Comparison of ENCODE assay signal across 8 cellular contexts in genomic region chr2:219571311-219572236, GRCh38. TPM values are rescaled to one million over a fixed set of nuclear protein-coding genes. Genes with fewer than 3 reads are reported as not detected.
DNase-seq lines count a peak whose midpoint lies in the region; ATAC-seq and TF ChIP-seq lines count a peak whose summit lies in the region.

Gene OBSL1 (minus strand): TSS chr2:219571539. CDS start chr2:219571232, 307 bp downstream.

- H3K27ac Mint-ChIP-seq in T-helper 17 cell (no peak within 1 kb of the TSS), mesothelial cell of epicardium (peak within 1 kb of the TSS; percentile 77)

- no peaks in the 10 kb centered on the region for H3K9me3 ChIP-seq in T-helper 17 cell (ENCODE audit: control insufficient read depth, low read length, poor library complexity, severe bottlenecking)
- no peaks in the 10 kb centered on the region for H3K9me3 ChIP-seq in esophagus muscularis mucosa
- no peaks in the 10 kb centered on the region for H3K9me3 ChIP-seq in transverse colon

- no peaks in the 10 kb centered on the region for H3K9me3 Mint-ChIP-seq in mesothelial cell of epicardium

- peaks cover 15 to 20% (median 16%) of the 10 kb centered on the region in 4 donors for H3K4me1 ChIP-seq in esophagus muscularis mucosa
- H3K4me1 ChIP-seq in transverse colon, result peaks cover 3 to 17% (median 8%) of the 10 kb centered on the region in 4 donors

- H3K27me3 Mint-ChIP-seq in T-helper 17 cell (peaks cover 72% of the 10 kb centered on the region), mesothelial cell of epicardium (ENCODE audit: low read depth) (no peaks in the 10 kb centered on the region)

- H3K4me3 Mint-ChIP-seq in T-helper 17 cell (peak within 1 kb of the TSS; percentile 31), mesothelial cell of epicardium (peak within 1 kb of the TSS; percentile 65)

- in situ Hi-C loops in transverse colon (cut with MboI; ENCODE audit: low pct_ligation_motif_present in 1 of 4, low pct_unique_long_range_greater_than_20kb in 1 of 4, low sequenced_read_pairs in 3 of 4), result no loop called here

- peaks cover 7% of the 10 kb centered on the region for H3K36me3 Mint-ChIP-seq in T-helper 17 cell (ENCODE audit: low read depth)
- peaks cover 8% of the 10 kb centered on the region for H3K36me3 Mint-ChIP-seq in mesothelial cell of epicardium

- H3K27ac ChIP-seq in esophagus muscularis mucosa (replicated peaks in 1 of 4) (peak within 1 kb of the TSS; percentile 86 to 91 (median 90)), transverse colon (peak within 1 kb of the TSS; percentile 65 to 90 (median 81))

- TF ChIP-seq EP300 in esophagus muscularis mucosa (IDR thresholded peaks at IDR 0.05) (no peak), transverse colon (IDR thresholded peaks at IDR 0.05; ENCODE audit: low read depth) (no peak)

- intact Hi-C loops in esophagus muscularis mucosa (cut with DNase I), result loop anchor here (2.0 kb wide), 1 partner anchor 25 kb away; the partner anchor contains the start of gene STK11IP
- intact Hi-C loops in transverse colon (cut with DNase I; ENCODE audit: low total_unique reads), result loop anchor here (2.0 kb wide), 1 partner anchor 25 kb away; the partner anchor contains the start of gene STK11IP

- H3K36me3 ChIP-seq in esophagus muscularis mucosa (peaks cover 0 to 16% (median 10%) of the 10 kb centered on the region in 4 donors), transverse colon (no peaks in the 10 kb centered on the region)

- WGBS in esophagus muscularis mucosa, result 14% methylated on average over 26 of the region's 42 CpGs
- WGBS in transverse colon (ENCODE audit: low coverage in 1 of 2), 2 donors, result 8 to 18% methylated on average over 6 to 41 of the region's 42 CpGs

- DNase-seq in DMS53 (lab: John Stamatoyannopoulos, UW), result peak; percentile 87
- DNase-seq in NCI-H1092 treated with DMSO at 0.1 percent for 48 hours (lab: John Stamatoyannopoulos, UW), result peak; percentile 79
- DNase-seq in T-helper 17 cell, result no peak
- no peak for DNase-seq in esophagus muscularis mucosa (ENCODE audit: extremely low spot score)
- peak; percentile 64 to 78 for DNase-seq in mesothelial cell of epicardium (ENCODE audit: low spot score in 2 of 2, unreplicated experiment in 2 of 2)
- peak; percentile 41 for DNase-seq in transverse colon

- ATAC-seq in T-helper 17 cell (peak; percentile 23), HG02642 (IDR thresholded peaks at IDR 0.05; ENCODE audit: poor library complexity, unreplicated experiment) (no peak), HG02759 (IDR thresholded peaks at IDR 0.05; ENCODE audit: unreplicated experiment) (no peak)

- TF ChIP-seq POLR2A in esophagus muscularis mucosa (IDR thresholded peaks at IDR 0.05; ENCODE audit: low read depth) (no peak), transverse colon (IDR thresholded peaks at IDR 0.05) (no peak)

- TF ChIP-seq CTCF in esophagus muscularis mucosa (IDR thresholded peaks at IDR 0.05), result no peak
- no peak for TF ChIP-seq CTCF in mesothelial cell of epicardium (IDR thresholded peaks at IDR 0.05; ENCODE audit: unreplicated experiment)
- no peak for TF ChIP-seq CTCF in transverse colon (IDR thresholded peaks at IDR 0.05)

- H3K27me3 ChIP-seq in esophagus muscularis mucosa, result peaks cover 0 to 20% (median 0%) of the 10 kb centered on the region in 4 donors
- peaks cover 30% of the 10 kb centered on the region for H3K27me3 ChIP-seq in transverse colon

- no peaks in the 10 kb centered on the region for H3K4me1 Mint-ChIP-seq in T-helper 17 cell
- H3K4me1 Mint-ChIP-seq in mesothelial cell of epicardium, result peaks cover 33% of the 10 kb centered on the region

- peak within 1 kb of the TSS; percentile 73 to 87 (median 82) for H3K4me3 ChIP-seq in esophagus muscularis mucosa
- peak within 1 kb of the TSS; percentile 53 to 74 (median 57) for H3K4me3 ChIP-seq in transverse colon

RNA-seq across cellular contexts. Expression of gene OBSL1, which starts in this region (rescaled TPM):
- total RNA-seq in T-helper 17 cell (1 to 10 TPM in 1 of 2 donors, under 1 TPM in 1; 0.67 to 1.1 TPM), esophagus muscularis mucosa (100 to 1,000 TPM in 2 of 4 donors, 10 to 100 TPM in 2; 51.9 to 123 (median 99.2) TPM), mesothelial cell of epicardium (307 to 319 TPM (median 316 TPM) in 3 replicates), transverse colon (10 to 100 TPM; 18.1 to 57.2 (median 19.0) TPM)

Comparison
In these comparisons a context has a peak if more than half of its experiments do, and no peak if none do; other contexts are left out.
1. RNA of gene OBSL1 (total RNA-seq): 307 to 319 TPM in mesothelial cell of epicardium, 51.9 to 123 TPM in esophagus muscularis mucosa and 18.1 to 57.2 TPM in transverse colon; 0.67 to 1.1 TPM in T-helper 17 cell; every median in the first group is over 4 times any median in the second.
2. DNase-seq: peak in DMS53 (single experiment), NCI-H1092 treated with DMSO at 0.1 percent for 48 hours (single experiment), mesothelial cell of epicardium (2 of 2) and transverse colon (single experiment); none in T-helper 17 cell (0 of 3) and esophagus muscularis mucosa (single experiment).